19 cellular contexts compared by ENCODE assay signal in the genomic region with DNA sequence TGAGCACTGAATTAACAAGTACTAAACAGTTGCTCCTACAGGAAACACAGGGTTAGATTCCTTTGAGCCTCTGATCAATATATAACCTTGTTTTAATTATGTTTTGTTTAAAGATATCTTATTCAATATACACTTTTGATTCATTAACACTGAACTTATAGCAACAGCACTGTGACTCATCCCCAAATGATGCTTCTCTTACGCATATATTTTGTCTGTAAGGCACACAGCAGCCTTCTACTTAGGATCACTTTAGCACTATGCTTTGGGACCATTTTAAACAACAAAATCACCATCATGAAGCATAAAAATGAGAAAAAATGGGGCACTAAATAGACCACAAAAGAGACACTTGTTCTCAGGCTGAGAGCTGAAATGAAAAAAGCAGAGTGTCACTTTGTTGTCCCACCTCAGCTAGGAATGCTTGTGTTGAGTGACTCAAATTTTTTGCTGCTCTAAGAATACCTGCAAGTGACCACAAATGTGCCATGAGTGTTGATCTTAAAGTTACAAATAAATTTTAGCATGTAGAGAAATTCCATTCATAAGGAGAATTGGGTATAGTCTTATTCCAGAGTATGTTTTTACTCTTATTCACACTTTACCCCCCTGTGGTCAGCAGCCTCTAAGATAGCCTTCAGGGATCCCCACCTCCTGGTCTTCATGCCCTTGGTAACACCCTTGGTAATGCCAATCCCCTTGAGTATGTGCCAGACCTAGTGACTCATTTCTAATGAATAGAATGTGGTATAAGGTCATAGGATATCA.
DNase-seq lines count a peak whose midpoint lies in the region; ATAC-seq and TF ChIP-seq lines count a peak whose summit lies in the region.
"Had no signal": no experiment of that assay in that cellular context is flagged by ENCODE, and none has a peak within 500 bp of the region (broad histone marks: within the 10 kb centered on the region; RNA-seq: fewer than 3 reads in every experiment).

No MANE protein-coding gene starts in this region.

- H3K9me3 Mint-ChIP-seq in HFFc6: no peaks in the 10 kb centered on the region
- H3K9me3 Mint-ChIP-seq: activated T-cell treated with anti-CD3 and anti-CD28 coated beads, Interleukin-2, amount 50 U/mL, for 24 hours; neural crest cell; T-helper 2 cell treated with Interferon-gamma antibody and Interleukin-4, amounts not matched to agents 5 μg/mL and 100 μg/mL, for 36 hours had no signal

- intact Hi-C loops in Panc1 (cut with micrococcal nuclease; ENCODE audit: unreplicated experiment) (loop anchor here (10.0 kb wide), 1 partner anchor 192 kb away; no protein-coding TSS in a partner anchor), esophagus muscularis mucosa (cut with DNase I) (no loop called here), left cardiac atrium (cut with DNase I) (no loop called here), prostate gland (cut with DNase I) (no loop called here)

- H3K36me3 ChIP-seq in Panc1 (ENCODE audit: control insufficient read depth, insufficient read depth, low read length) (no peaks in the 10 kb centered on the region), esophagus muscularis mucosa (no peaks in the 10 kb centered on the region), skeletal muscle satellite cell (ENCODE audit: insufficient read depth, low read length) (no peaks in the 10 kb centered on the region), prostate gland (no peaks in the 10 kb centered on the region)
- H3K36me3 ChIP-seq: Peyer's patch, uterus had no signal

- 92% methylated on average over 1 of the region's 1 CpG for WGBS in esophagus muscularis mucosa
- WGBS in prostate gland: 97% methylated on average over 1 of the region's 1 CpG

- no peaks in the 10 kb centered on the region for H3K36me3 Mint-ChIP-seq in HFFc6 (ENCODE audit: low read depth)

- CTCF ChIA-PET in Panc1 (lab: Charles Lee): no interaction called here

- ATAC-seq in Panc1 (no peak), left cardiac atrium (no peak)

- no peak for TF ChIP-seq EP300 in esophagus muscularis mucosa (IDR thresholded peaks at IDR 0.05)

- H3K9me3 ChIP-seq in Panc1 (ENCODE audit: control insufficient read depth, insufficient read depth, low read depth, low read length): no peaks in the 10 kb centered on the region
- H3K9me3 ChIP-seq in esophagus muscularis mucosa: peaks cover 0 to 6% (median 1%) of the 10 kb centered on the region in 4 donors
- no peaks in the 10 kb centered on the region for H3K9me3 ChIP-seq in skeletal muscle satellite cell (replicated peaks; ENCODE audit: low read length)
- no peaks in the 10 kb centered on the region for H3K9me3 ChIP-seq in prostate gland
- H3K9me3 ChIP-seq: Peyer's patch, uterus had no signal

- in situ Hi-C loops in Panc1 (cut with HindIII; ENCODE audit: low pct_unique_long_range_greater_than_20kb, low sequenced_read_pairs): no loop called here

- DNase-seq in NK-92 treated with Interleukin-12 subunit alpha and Interleukin-12 subunit beta, amount 100 ng/mL, for 24 hours (lab: John Stamatoyannopoulos, UW): peak; percentile 6
- DNase-seq in NK-92 (lab: John Stamatoyannopoulos, UW; ENCODE audit: unreplicated experiment) (no peak), Panc1 (ENCODE audit: low read depth, low spot score) (peak; percentile 18), esophagus muscularis mucosa (ENCODE audit: extremely low spot score) (peak; percentile 5), left cardiac atrium (no peak), prostate gland (ENCODE audit: low spot score) (no peak), HFFc6 (no peak)
- DNase-seq: activated CD4-positive, alpha-beta T cell treated with anti-CD3 and anti-CD28 coated beads for 4 hours; activated T-cell treated with anti-CD3 and anti-CD28 coated beads, Interleukin-2, amount 50 U/mL, for 24 hours; NCI-H1417 treated with DMSO at 0.1 percent for 48 hours; NCI-H446 treated with DMSO at 0.1 percent for 48 hours; Peyer's patch; right cardiac atrium; stimulated activated naive B cell treated with anti-CD40 and anti-IgM and Interleukin-4, amounts not matched to agents 10 μg/mL and 1 μg/mL and 100 μg/mL, for 72 hours; uterus had no signal

- TF ChIP-seq CTCF in Panc1 (IDR thresholded peaks at IDR 0.05) (no peak), esophagus muscularis mucosa (IDR thresholded peaks at IDR 0.05) (no peak), prostate gland (IDR thresholded peaks at IDR 0.05) (no peak), HFFc6 (IDR thresholded peaks at IDR 0.05) (no peak)

- H3K27me3 ChIP-seq in Panc1 (ENCODE audit: control insufficient read depth, insufficient read depth, low read length) (no peaks in the 10 kb centered on the region), esophagus muscularis mucosa (no peaks in the 10 kb centered on the region), skeletal muscle satellite cell (ENCODE audit: control insufficient read depth, insufficient read depth, low read length) (peaks cover under 1% of the 10 kb centered on the region), prostate gland (replicated peaks; ENCODE audit: insufficient read depth) (no peaks in the 10 kb centered on the region)
- H3K27me3 ChIP-seq: Peyer's patch, uterus had no signal

- TF ChIP-seq POLR2A in esophagus muscularis mucosa (IDR thresholded peaks at IDR 0.05; ENCODE audit: low read depth) (no peak), prostate gland (IDR thresholded peaks at IDR 0.05) (no peak)

- no peak overlapping the region for H3K27ac ChIP-seq in Panc1 (ENCODE audit: low read length)
- H3K27ac ChIP-seq in esophagus muscularis mucosa (replicated peaks in 1 of 4): no peak overlapping the region
- H3K27ac ChIP-seq in prostate gland: no peak overlapping the region
- H3K27ac ChIP-seq: Peyer's patch, uterus had no signal

- POLR2A ChIA-PET in Panc1 (lab: Charles Lee): no interaction called here

- H3K9ac ChIP-seq in skeletal muscle satellite cell (ENCODE audit: low read depth, low read length): no peak overlapping the region

- H3K27ac Mint-ChIP-seq in HFFc6: no peak overlapping the region
- H3K27ac Mint-ChIP-seq: activated T-cell treated with anti-CD3 and anti-CD28 coated beads, Interleukin-2, amount 50 U/mL, for 24 hours; stimulated activated naive B cell treated with anti-CD40 and anti-IgM and Interleukin-4, amounts not matched to agents 10 μg/mL and 1 μg/mL and 100 μg/mL, for 72 hours; T-helper 2 cell treated with Interferon-gamma antibody and Interleukin-4, amounts not matched to agents 5 μg/mL and 100 μg/mL, for 36 hours had no signal

- BruUV-seq in Panc1 (replicated peaks; lab: Mats Ljungman, UMichigan): no TSS peak

- peak overlapping the region; percentile 30 for H3K4me2 ChIP-seq in skeletal muscle satellite cell (ENCODE audit: low read length)

- H3K4me1 ChIP-seq in Panc1 (ENCODE audit: control insufficient read depth, insufficient read depth, low read length) (0 out of 2 replicates have a peak, but pooled peaks cover 3% of the 10 kb centered on the region), esophagus muscularis mucosa (peaks cover 0 to 8% (median 3%) of the 10 kb centered on the region in 4 donors), skeletal muscle satellite cell (ENCODE audit: control insufficient read depth, insufficient read depth, low read length) (peaks cover 23% of the 10 kb centered on the region), prostate gland (replicated peaks) (no peaks in the 10 kb centered on the region)
- H3K4me1 ChIP-seq: Peyer's patch, uterus had no signal

- no peak overlapping the region for H3K4me3 ChIP-seq in Panc1 (ENCODE audit: low read depth in 2 of 2, low read length in 2 of 2)
- H3K4me3 ChIP-seq in esophagus muscularis mucosa: no peak overlapping the region
- H3K4me3 ChIP-seq in skeletal muscle satellite cell (ENCODE audit: low read length): no peak overlapping the region
- H3K4me3 ChIP-seq in prostate gland: no peak overlapping the region
- H3K4me3 ChIP-seq: Peyer's patch, uterus had no signal

- no peak overlapping the region for H3K4me3 Mint-ChIP-seq in HFFc6
- H3K4me3 Mint-ChIP-seq: activated T-cell treated with anti-CD3 and anti-CD28 coated beads, Interleukin-2, amount 50 U/mL, for 24 hours; IgD-negative memory B cell; neural crest cell; stimulated activated naive B cell treated with anti-CD40 and anti-IgM and Interleukin-4, amounts not matched to agents 10 μg/mL and 1 μg/mL and 100 μg/mL, for 72 hours; T-helper 2 cell treated with Interferon-gamma antibody and Interleukin-4, amounts not matched to agents 5 μg/mL and 100 μg/mL, for 36 hours had no signal

- peaks cover 14% of the 10 kb centered on the region for H3K27me3 Mint-ChIP-seq in HFFc6 (ENCODE audit: insufficient read depth)
- H3K27me3 Mint-ChIP-seq: IgD-negative memory B cell had no signal

- H3K4me1 Mint-ChIP-seq in HFFc6 (ENCODE audit: low read depth): peaks cover 9% of the 10 kb centered on the region; the same call in 1 of the 2 replicates
- H3K4me1 Mint-ChIP-seq: IgD-negative memory B cell; stimulated activated naive B cell treated with anti-CD40 and anti-IgM and Interleukin-4, amounts not matched to agents 10 μg/mL and 1 μg/mL and 100 μg/mL, for 72 hours had no signal

Comparison
In these comparisons a context has a peak if more than half of its experiments do, and no peak if none do; other contexts are left out.
1. DNase-seq: peak in NK-92 treated with Interleukin-12 subunit alpha and Interleukin-12 subunit beta, amount 100 ng/mL, for 24 hours (single experiment), Panc1 (single experiment) and esophagus muscularis mucosa (single experiment); none in NK-92 (single experiment), left cardiac atrium (single experiment), prostate gland (single experiment) and HFFc6 (single experiment).